ENCODE assay signal across 1 cellular context in the genomic region with DNA sequence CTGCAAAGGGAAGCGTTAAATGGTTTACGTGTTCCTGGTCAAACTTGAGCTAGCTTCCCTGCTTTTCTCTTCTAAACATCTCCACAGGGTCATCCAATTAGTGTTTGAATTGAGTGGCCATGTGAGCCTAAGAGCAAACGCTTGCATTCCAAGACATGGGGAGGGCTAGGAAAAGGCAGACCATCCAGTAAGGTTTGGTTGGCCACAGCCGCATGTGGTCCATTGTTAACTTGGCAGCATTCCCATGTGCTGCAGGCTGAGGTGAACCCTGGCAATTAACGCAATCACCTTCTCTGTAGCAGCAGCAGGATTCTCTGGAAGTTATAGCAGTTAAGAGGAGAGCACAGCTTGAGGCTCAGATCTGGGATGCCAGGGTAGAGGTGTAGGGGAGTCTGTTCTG.
TF ChIP-seq lines count a peak whose summit lies in the region.

No MANE protein-coding gene starts in this region.

TF ChIP-seq in HepG2, 621 proteins besides CTCF, POLR2A, EP300 and RAD21 (continued from another document):
- TF ChIP-seq, protein P1, sequence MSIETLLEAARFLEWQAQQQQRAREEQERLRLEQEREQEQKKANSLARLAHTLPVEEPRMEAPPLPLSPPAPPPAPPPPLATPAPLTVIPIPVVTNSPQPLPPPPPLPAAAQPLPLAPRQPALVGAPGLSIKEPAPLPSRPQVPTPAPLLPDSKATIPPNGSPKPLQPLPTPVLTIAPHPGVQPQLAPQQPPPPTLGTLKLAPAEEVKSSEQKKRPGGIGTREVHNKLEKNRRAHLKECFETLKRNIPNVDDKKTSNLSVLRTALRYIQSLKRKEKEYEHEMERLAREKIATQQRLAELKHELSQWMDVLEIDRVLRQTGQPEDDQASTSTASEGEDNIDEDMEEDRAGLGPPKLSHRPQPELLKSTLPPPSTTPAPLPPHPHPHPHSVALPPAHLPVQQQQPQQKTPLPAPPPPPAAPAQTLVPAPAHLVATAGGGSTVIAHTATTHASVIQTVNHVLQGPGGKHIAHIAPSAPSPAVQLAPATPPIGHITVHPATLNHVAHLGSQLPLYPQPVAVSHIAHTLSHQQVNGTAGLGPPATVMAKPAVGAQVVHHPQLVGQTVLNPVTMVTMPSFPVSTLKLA (IDR thresholded peaks at IDR 0.05), result peak; percentile 68
- TF ChIP-seq ZNF24 (IDR thresholded peaks at IDR 0.05), result no peak
TF ChIP-seq in HepG2: peak in this region for 1.
